Comparison of ENCODE assay signal across 13 cellular contexts in the genomic region with DNA sequence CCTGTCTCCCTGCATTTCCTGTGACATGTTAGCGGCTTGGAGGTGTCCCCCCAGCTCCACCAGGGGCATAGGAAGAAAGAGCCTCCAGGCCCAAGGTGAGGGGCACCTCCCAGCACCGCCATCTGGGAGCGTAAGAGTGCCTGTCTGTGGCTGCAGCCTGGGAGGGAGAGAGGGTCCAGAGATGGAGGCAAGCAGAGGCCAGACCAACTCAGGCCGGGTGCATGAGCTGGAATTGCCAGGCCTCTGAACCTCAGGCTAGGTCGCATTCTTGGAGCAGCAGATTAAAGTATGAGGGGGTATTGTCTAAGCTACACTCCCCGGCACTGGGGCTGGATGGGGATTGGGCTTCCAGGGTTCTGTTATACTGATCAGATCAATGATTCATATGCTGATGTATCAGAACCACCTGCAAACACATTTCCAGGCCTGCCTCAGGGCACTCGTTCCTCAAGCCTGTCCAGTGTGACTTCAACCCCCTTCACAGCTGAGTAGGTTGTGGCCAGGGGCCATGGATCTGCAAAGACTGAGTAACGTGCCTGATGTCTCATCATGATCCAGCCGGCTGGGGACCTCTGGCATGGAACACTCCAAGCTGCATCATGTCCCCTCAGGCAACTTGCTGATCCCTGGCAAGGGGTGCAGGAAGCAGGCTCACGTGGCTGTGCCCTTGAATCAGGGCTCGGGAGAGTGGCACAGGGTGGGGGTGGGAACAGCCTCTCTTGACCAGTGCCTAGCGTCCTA.
DNase-seq lines count a peak whose midpoint lies in the region; ATAC-seq, FAIRE-seq and TF ChIP-seq lines count a peak whose summit lies in the region.
"Had no signal": no experiment of that assay in that cellular context is flagged by ENCODE, and none has a peak within 500 bp of the region (broad histone marks: within the 10 kb centered on the region; RNA-seq: fewer than 3 reads in every experiment).

No MANE protein-coding gene starts in this region.

- ATAC-seq in activated naive CD8-positive, alpha-beta T cell treated with anti-CD3 and anti-CD28 coated beads, Interleukin-2, amount 10 ng/mL, durations not matched to agents 7 days and 5 days (ENCODE audit: low read depth), result no peak
- ATAC-seq in GM18502 (IDR thresholded peaks at IDR 0.05; ENCODE audit: poor library complexity, unreplicated experiment) (no peak), GM21423 (IDR thresholded peaks at IDR 0.05; ENCODE audit: unreplicated experiment) (no peak)
- ATAC-seq: activated CD4-positive, CD25-positive, alpha-beta regulatory T cell treated with anti-CD3 and anti-CD28 coated beads, Interleukin-2, amount 50 U/mL, for 24 hours had no signal

- DNase-seq in A172 (ENCODE audit: low spot score) (peak; percentile 69), H4 (ENCODE audit: low spot score) (peak; percentile 43), kidney (peak; percentile 94), NCI-H82 (lab: John Stamatoyannopoulos, UW) (no peak), NCI-H187 treated with DMSO at 0.1 percent for 48 hours (lab: John Stamatoyannopoulos, UW) (no peak)
- DNase-seq in activated naive CD8-positive, alpha-beta T cell treated with anti-CD3 and anti-CD28 coated beads, Interleukin-2, amount 10 ng/mL, durations not matched to agents 7 days and 5 days, result no peak
- DNase-seq: DMS 273 treated with DMSO at 0.1 percent for 48 hours; stimulated activated CD4-positive, alpha-beta T cell treated with anti-CD3 and anti-CD28 coated beads, Interleukin-2, amount 100 ng/mL, for 48 hours had no signal

- intact Hi-C loops in kidney (cut with DNase I), result no loop called here

- H3K27ac Mint-ChIP-seq in activated naive CD8-positive, alpha-beta T cell treated with anti-CD3 and anti-CD28 coated beads, Interleukin-2, amount 10 ng/mL, durations not matched to agents 7 days and 5 days, result peak overlapping the region; percentile 91
- H3K27ac Mint-ChIP-seq: dendritic cell treated with granulocyte-macrophage colony-stimulating factor and Interleukin-4, amounts not matched to agents 40 ng/mL and 50 ng/mL, for 4 days had no signal

- H3K4me1 Mint-ChIP-seq in activated naive CD8-positive, alpha-beta T cell treated with anti-CD3 and anti-CD28 coated beads, Interleukin-2, amount 10 ng/mL, durations not matched to agents 7 days and 5 days, result peaks cover 23% of the 10 kb centered on the region

- no peak for FAIRE-seq in kidney (lab: Jason Lieb, UNC)

- peak; percentile 3 for TF ChIP-seq CTCF in kidney (IDR thresholded peaks at IDR 0.05; ENCODE audit: borderline replicate concordance, extremely low read depth, insufficient read depth)

- H3K36me3 Mint-ChIP-seq in activated naive CD8-positive, alpha-beta T cell treated with anti-CD3 and anti-CD28 coated beads, Interleukin-2, amount 10 ng/mL, durations not matched to agents 7 days and 5 days, result peaks cover 13% of the 10 kb centered on the region
- H3K36me3 Mint-ChIP-seq: memory B cell had no signal

- no peaks in the 10 kb centered on the region for H3K36me3 ChIP-seq in kidney (ENCODE audit: control insufficient read depth in 1 of 2, insufficient read depth in 2 of 2, low read length in 2 of 2)

- peaks cover 1% of the 10 kb centered on the region for H3K27me3 Mint-ChIP-seq in activated naive CD8-positive, alpha-beta T cell treated with anti-CD3 and anti-CD28 coated beads, Interleukin-2, amount 10 ng/mL, durations not matched to agents 7 days and 5 days
- H3K27me3 Mint-ChIP-seq: dendritic cell treated with granulocyte-macrophage colony-stimulating factor and Interleukin-4, amounts not matched to agents 40 ng/mL and 50 ng/mL, for 4 days; memory B cell had no signal

- no peaks in the 10 kb centered on the region for H3K9me3 Mint-ChIP-seq in activated naive CD8-positive, alpha-beta T cell treated with anti-CD3 and anti-CD28 coated beads, Interleukin-2, amount 10 ng/mL, durations not matched to agents 7 days and 5 days
- H3K9me3 Mint-ChIP-seq: dendritic cell treated with granulocyte-macrophage colony-stimulating factor and Interleukin-4, amounts not matched to agents 40 ng/mL and 50 ng/mL, for 4 days; memory B cell had no signal

- POLR2A ChIA-PET in activated naive CD8-positive, alpha-beta T cell treated with anti-CD3 and anti-CD28 coated beads, Interleukin-2, amount 10 ng/mL, durations not matched to agents 7 days and 5 days (lab: Charles Lee), result no interaction called here

- H3K9me3 ChIP-seq in kidney (ENCODE audit: control insufficient read depth in 1 of 2, low read length in 2 of 2), result peaks cover 0 to 2% of the 10 kb centered on the region in 2 donors

- peak overlapping the region in 1 of 2 donors; percentile 35 for H3K9ac ChIP-seq in kidney (ENCODE audit: low read length in 2 of 2)

- H3K4me1 ChIP-seq in kidney (ENCODE audit: control insufficient read depth in 1 of 2, insufficient read depth in 1 of 2, low read depth in 1 of 2, low read length in 2 of 2), result peaks cover 47 to 69% of the 10 kb centered on the region in 2 donors

- peak overlapping the region; percentile 78 for H3K4me3 Mint-ChIP-seq in activated naive CD8-positive, alpha-beta T cell treated with anti-CD3 and anti-CD28 coated beads, Interleukin-2, amount 10 ng/mL, durations not matched to agents 7 days and 5 days

- peak overlapping the region; percentile 82 to 90 for H3K27ac ChIP-seq in kidney (ENCODE audit: low read depth in 2 of 2, low read length in 2 of 2)

- no peak overlapping the region for H3K4me3 ChIP-seq in kidney (ENCODE audit: low read length in 2 of 2)

Comparison
In these comparisons a context has a peak if more than half of its experiments do, and no peak if none do; other contexts are left out.
1. DNase-seq: peak in A172 (single experiment), H4 (single experiment) and kidney (single experiment); none in activated naive CD8-positive, alpha-beta T cell treated with anti-CD3 and anti-CD28 coated beads, Interleukin-2, amount 10 ng/mL, durations not matched to agents 7 days and 5 days (single experiment), NCI-H82 (single experiment) and NCI-H187 treated with DMSO at 0.1 percent for 48 hours (single experiment).